ENCODE assay signal across 15 cellular contexts in the genomic region with DNA sequence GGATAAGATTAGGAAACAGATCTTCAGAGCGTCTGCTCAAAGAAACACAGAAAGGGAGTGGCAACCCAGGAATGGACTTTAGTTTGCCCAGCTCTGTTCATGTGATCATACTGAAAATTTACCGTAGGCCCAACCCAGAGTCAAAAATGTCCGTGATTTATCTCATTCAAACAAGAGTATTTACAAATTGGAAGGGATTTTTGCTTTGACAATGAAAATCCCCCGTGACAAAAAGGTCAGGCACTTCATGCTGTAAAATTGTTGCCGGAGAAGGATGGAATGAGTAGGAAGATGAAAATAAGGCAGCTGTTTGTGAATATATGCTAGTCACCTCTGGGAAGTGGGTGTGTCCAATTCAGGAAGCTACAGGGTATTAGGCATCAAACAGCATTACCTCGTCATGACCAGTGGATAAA. TPM values are rescaled to one million over a fixed set of nuclear protein-coding genes. Genes with fewer than 3 reads are reported as not detected.
A peak's percentile ranks its signal among the peaks of the same experiment; 100 is the strongest.
DNase-seq lines count a peak whose midpoint lies in the region; TF ChIP-seq lines count a peak whose summit lies in the region.
"Had no signal": no experiment of that assay in that cellular context is flagged by ENCODE, and none has a peak within 500 bp of the region (broad histone marks: within the 10 kb centered on the region; RNA-seq: fewer than 3 reads in every experiment).

No MANE protein-coding gene starts in this region.

- H4K8ac ChIP-seq in mesendoderm (ENCODE audit: low read depth, low read length), result no peak overlapping the region

- H3K27ac ChIP-seq in coronary artery (no peak overlapping the region), mesendoderm (ENCODE audit: low read depth, low read length) (no peak overlapping the region)
- H3K27ac ChIP-seq: KMS-11, left ventricle myocardium inferior, parathyroid adenoma had no signal

- DNase-seq in CD14-positive monocyte (ENCODE audit: low spot score), result no peak
- DNase-seq in LoVo (ENCODE audit: low spot score), result peak; percentile 57
- peak; percentile 32 for DNase-seq in choroid plexus epithelial cell (ENCODE audit: low read depth)
- DNase-seq in coronary artery (ENCODE audit: low spot score), result no peak
- no peak for DNase-seq in mesendoderm
- DNase-seq in NCI-H446 (lab: John Stamatoyannopoulos, UW), result no peak
- no peak for DNase-seq in HFFc6
- DNase-seq: left ventricle myocardium inferior; NCI-H1930; stimulated activated CD4-positive, alpha-beta T cell treated with anti-CD3 and anti-CD28 coated beads, Interleukin-4, amount 100 ng/mL, for 24 hours; stimulated activated naive CD4-positive, alpha-beta T cell treated with Interleukin-2 at 50 U/mL for 16 hours had no signal

- H2BK120ac ChIP-seq in mesendoderm (ENCODE audit: low read depth, low read length), result no peak overlapping the region

- no peak overlapping the region for H3K4me2 ChIP-seq in mesendoderm (ENCODE audit: low read length)
- H3K4me2 ChIP-seq: KMS-11 had no signal

- H2BK5ac ChIP-seq in mesendoderm (ENCODE audit: low read length), result no peak overlapping the region

- no peak overlapping the region for H4K5ac ChIP-seq in mesendoderm (ENCODE audit: low read length)

- no peak overlapping the region for H2BK15ac ChIP-seq in mesendoderm (replicated peaks; ENCODE audit: low read depth)

- no CpG with 5 or more reads among the region's 6 CpGs for WGBS in mesendoderm (ENCODE audit: extremely low coverage, insufficient coverage, low lambda C conversion rate)

- H3K36me3 Mint-ChIP-seq in CD14-positive monocyte (peaks cover 5 to 16% of the 10 kb centered on the region in 2 donors), HFFc6 (ENCODE audit: low read depth) (no peaks in the 10 kb centered on the region)

- peak overlapping the region; percentile 18 for H3K9ac ChIP-seq in mucosa of stomach (ENCODE audit: low read length)
- H3K9ac ChIP-seq in mesendoderm (ENCODE audit: low read length), result no peak overlapping the region
- H3K9ac ChIP-seq: KMS-11, parathyroid adenoma had no signal

- peak overlapping the region; percentile 54 to 93 (median 76) for H3K27ac Mint-ChIP-seq in CD14-positive monocyte
- no peak overlapping the region for H3K27ac Mint-ChIP-seq in HFFc6

- H3K4me1 Mint-ChIP-seq in CD14-positive monocyte, result peaks cover 58% of the 10 kb centered on the region
- no peaks in the 10 kb centered on the region for H3K4me1 Mint-ChIP-seq in HFFc6 (ENCODE audit: low read depth)

- H2AK5ac ChIP-seq in mesendoderm (ENCODE audit: low read length), result no peak overlapping the region

- H3K4ac ChIP-seq in mesendoderm (ENCODE audit: low read depth, low read length), result no peak overlapping the region

- intact Hi-C loops in CD14-positive monocyte (cut with micrococcal nuclease), result no loop called here

- H3K4me3 Mint-ChIP-seq in CD14-positive monocyte, result peak overlapping the region; percentile 50 to 67
- H3K4me3 Mint-ChIP-seq in HFFc6, result no peak overlapping the region

- H3K9me3 ChIP-seq in mucosa of stomach (ENCODE audit: control insufficient read depth, low read length), result no peaks in the 10 kb centered on the region
- H3K9me3 ChIP-seq: BLaER1 treated with 17β-estradiol and CSF1 and Interleukin-3, amounts not matched to agents 10 nM and 100 nM; left ventricle myocardium inferior had no signal

- peaks cover 15% of the 10 kb centered on the region for H3K4me1 ChIP-seq in mucosa of stomach (ENCODE audit: control insufficient read depth, insufficient read depth, low read length)
- no peaks in the 10 kb centered on the region for H3K4me1 ChIP-seq in mesendoderm (ENCODE audit: control insufficient read depth, low read depth, low read length)
- H3K4me1 ChIP-seq: left ventricle myocardium inferior, parathyroid adenoma had no signal

- H3K9me3 Mint-ChIP-seq in CD14-positive monocyte (peaks cover 0 to 4% (median 0%) of the 10 kb centered on the region in 7 donors), HFFc6 (peaks cover 14% of the 10 kb centered on the region)

- H3K36me3 ChIP-seq in mucosa of stomach (ENCODE audit: control insufficient read depth, insufficient read depth, low read length), result no peaks in the 10 kb centered on the region
- no peaks in the 10 kb centered on the region for H3K36me3 ChIP-seq in mesendoderm (ENCODE audit: control insufficient read depth, insufficient read depth, low read length)
- H3K36me3 ChIP-seq: BLaER1 treated with 17β-estradiol and CSF1 and Interleukin-3, amounts not matched to agents 10 nM and 100 nM; left ventricle myocardium inferior had no signal

- no peak overlapping the region for H3K4me3 ChIP-seq in choroid plexus epithelial cell (ENCODE audit: low read depth, low read length)
- H3K4me3 ChIP-seq in mucosa of stomach (ENCODE audit: low read length), result no peak overlapping the region
- H3K4me3 ChIP-seq in coronary artery, result no peak overlapping the region
- H3K4me3 ChIP-seq in mesendoderm (ENCODE audit: low read length), result no peak overlapping the region
- H3K4me3 ChIP-seq: left ventricle myocardium inferior had no signal

- H3K27me3 ChIP-seq in mucosa of stomach (ENCODE audit: control insufficient read depth, insufficient read depth, low read length), result no peaks in the 10 kb centered on the region
- no peaks in the 10 kb centered on the region for H3K27me3 ChIP-seq in mesendoderm (ENCODE audit: insufficient read depth, low read length, poor library complexity)
- H3K27me3 ChIP-seq: BLaER1 treated with 17β-estradiol and CSF1 and Interleukin-3, amounts not matched to agents 10 nM and 100 nM had no signal

- no peak overlapping the region for H3K18ac ChIP-seq in mesendoderm (ENCODE audit: low read length)

- no peak overlapping the region for H3K23ac ChIP-seq in mesendoderm (ENCODE audit: low read length)

- H3K56ac ChIP-seq in mesendoderm (ENCODE audit: low read length), result no peak overlapping the region

- H3K27me3 Mint-ChIP-seq in CD14-positive monocyte (ENCODE audit: low read depth in 3 of 3) (no peaks in the 10 kb centered on the region), HFFc6 (ENCODE audit: insufficient read depth) (no peaks in the 10 kb centered on the region)

- no peaks in the 10 kb centered on the region for H3K79me1 ChIP-seq in mesendoderm (ENCODE audit: low read length)

- no peaks in the 10 kb centered on the region for H3K79me2 ChIP-seq in mesendoderm (ENCODE audit: control insufficient read depth, insufficient read depth, low read length)
- H3K79me2 ChIP-seq: parathyroid adenoma had no signal

- TF ChIP-seq CTCF in CD14-positive monocyte (IDR thresholded peaks at IDR 0.05) (no peak), choroid plexus epithelial cell (conservative IDR thresholded peaks at IDR 0.05; ENCODE audit: low read depth, low read length) (no peak), coronary artery (IDR thresholded peaks at IDR 0.05) (no peak), HFFc6 (IDR thresholded peaks at IDR 0.05) (no peak)

RNA-seq across cellular contexts. Expression of a gene that starts 1.2 kb away (rescaled TPM):
- polyA plus RNA-seq in CD14-positive monocyte, result 10 to 100 TPM; 11.2 to 15.6 TPM
- polyA plus RNA-seq in mesendoderm (2013, experiment 1 of 2), result not detected
- polyA plus RNA-seq in mesendoderm (2013, experiment 2 of 2), result not detected
- under 1 TPM in 1 of 6 experiments, not detected in 5; 0.02 TPM for total RNA-seq in HFFc6 (2021; fragmentation: NEBNext Ultra II Directional; extraction: Animal tissue kit (Norgen Biotek cat#: 25700))

Comparison
In these comparisons a context has a peak if more than half of its experiments do, and no peak if none do; other contexts are left out.
1. DNase-seq: peak in LoVo (single experiment) and choroid plexus epithelial cell (single experiment); none in CD14-positive monocyte (single experiment), coronary artery (single experiment), mesendoderm (single experiment), NCI-H446 (0 of 2) and HFFc6 (single experiment).